Comparison of ENCODE assay signal across 8 cellular contexts in the genomic region with DNA sequence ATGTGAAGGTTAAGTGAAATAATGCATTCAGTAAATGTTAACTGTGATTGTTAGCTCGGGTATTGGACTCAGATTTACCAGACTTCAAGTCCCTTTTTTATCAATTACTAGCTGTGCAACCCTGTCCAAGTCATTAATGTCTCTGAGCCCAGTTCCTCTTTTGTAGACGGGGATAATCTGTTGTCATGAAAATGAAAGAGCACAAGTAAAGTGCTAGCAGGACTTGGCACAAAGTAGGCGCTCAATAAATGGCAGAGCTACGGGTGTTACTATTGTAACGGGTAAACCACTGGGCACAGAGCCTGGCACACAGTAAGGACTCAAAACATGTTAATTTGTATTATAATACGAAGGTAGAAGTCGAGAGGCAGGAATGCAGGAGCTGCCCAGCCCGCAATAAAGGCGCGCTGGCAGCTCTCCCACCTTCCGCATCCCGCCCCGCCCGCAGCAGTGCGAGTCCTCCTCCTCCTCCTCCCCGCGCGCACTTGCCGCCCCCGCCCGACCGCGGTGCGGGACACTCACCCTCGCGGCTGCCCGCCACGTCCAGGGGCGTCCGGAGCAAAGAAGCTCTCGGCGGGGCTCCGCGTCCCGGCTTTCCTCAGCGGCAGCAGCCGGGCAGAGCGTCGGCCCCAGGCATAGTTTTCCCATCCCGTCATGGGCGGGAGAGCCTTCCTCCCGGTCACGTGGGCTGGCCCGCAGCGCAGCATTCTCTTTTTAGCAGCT. TPM values are rescaled to one million over a fixed set of nuclear protein-coding genes. Genes with fewer than 3 reads are reported as not detected.
DNase-seq lines count a peak whose midpoint lies in the region; ATAC-seq and TF ChIP-seq lines count a peak whose summit lies in the region.

A gene with protein sequence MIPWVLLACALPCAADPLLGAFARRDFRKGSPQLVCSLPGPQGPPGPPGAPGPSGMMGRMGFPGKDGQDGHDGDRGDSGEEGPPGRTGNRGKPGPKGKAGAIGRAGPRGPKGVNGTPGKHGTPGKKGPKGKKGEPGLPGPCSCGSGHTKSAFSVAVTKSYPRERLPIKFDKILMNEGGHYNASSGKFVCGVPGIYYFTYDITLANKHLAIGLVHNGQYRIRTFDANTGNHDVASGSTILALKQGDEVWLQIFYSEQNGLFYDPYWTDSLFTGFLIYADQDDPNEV (minus strand): TSS at position 637 of the 723 bp plus-strand sequence. CDS start 15,615 bp downstream, outside the sequence.

- H3F3A ChIP-seq in SU-DHL-6 (ENCODE audit: insufficient read depth): no peaks in the 10 kb centered on the region

- no peak within 1 kb of the TSS for H3K4me3 ChIP-seq in CD4-positive, alpha-beta memory T cell (ENCODE audit: low read length in 2 of 2)
- peak within 1 kb of the TSS; percentile 45 for H3K4me3 ChIP-seq in H7 (ENCODE audit: insufficient read depth, low read depth, low read length)
- no peak within 1 kb of the TSS for H3K4me3 ChIP-seq in SU-DHL-6 (ENCODE audit: insufficient read depth, low read length, poor library complexity, severe bottlenecking)
- H3K4me3 ChIP-seq in endocrine pancreas (ENCODE audit: control insufficient read depth, insufficient read depth, low read length): peak within 1 kb of the TSS; percentile 34

- peak within 1 kb of the TSS; percentile 8 for H3K4me2 ChIP-seq in SU-DHL-6 (ENCODE audit: low read depth, low read length, poor library complexity, severe bottlenecking)

- H3K4me1 Mint-ChIP-seq in CD4-positive, alpha-beta memory T cell: peaks cover 11 to 16% (median 15%) of the 10 kb centered on the region in 4 donors
- H3K4me1 Mint-ChIP-seq in memory B cell: peaks cover 14% of the 10 kb centered on the region

- H3K9me2 ChIP-seq in SU-DHL-6 (replicated peaks; ENCODE audit: insufficient read depth, low read length): no peaks in the 10 kb centered on the region

- H2AFZ ChIP-seq in SU-DHL-6 (ENCODE audit: low read depth, low read length, severe bottlenecking): no peak within 1 kb of the TSS

- DNase-seq in CD4-positive, alpha-beta memory T cell: no peak
- DNase-seq in H7 (peak; percentile 85), memory B cell (ENCODE audit: low spot score in 2 of 2) (no peak), superior temporal gyrus (ENCODE audit: extremely low spot score) (peak; percentile 62), SHP77 (lab: John Stamatoyannopoulos, UW) (no peak)
- DNase-seq in activated CD8-positive, alpha-beta memory T cell treated with anti-CD3 and anti-CD28 coated beads, Interleukin-2, amount 50 U/mL, for 4 hours: no peak

- H3K27me3 ChIP-seq in CD4-positive, alpha-beta memory T cell (ENCODE audit: insufficient read depth, low read length): peaks cover 17% of the 10 kb centered on the region
- H3K27me3 ChIP-seq in H7 (ENCODE audit: control insufficient read depth, insufficient read depth, low read length) (peaks cover 24% of the 10 kb centered on the region), SU-DHL-6 (ENCODE audit: low read length) (no peaks in the 10 kb centered on the region), endocrine pancreas (ENCODE audit: control insufficient read depth, insufficient read depth, low read length) (peaks cover 3% of the 10 kb centered on the region)

- no peaks in the 10 kb centered on the region for H3K36me3 ChIP-seq in CD4-positive, alpha-beta memory T cell (ENCODE audit: insufficient read depth, low read length)
- no peaks in the 10 kb centered on the region for H3K36me3 ChIP-seq in H7 (replicated peaks; ENCODE audit: control insufficient read depth, insufficient read depth, low read length)
- no peaks in the 10 kb centered on the region for H3K36me3 ChIP-seq in SU-DHL-6 (ENCODE audit: low read length)
- H3K36me3 ChIP-seq in endocrine pancreas (ENCODE audit: control insufficient read depth, insufficient read depth, low read length): no peaks in the 10 kb centered on the region

- no peaks in the 10 kb centered on the region for H3K79me2 ChIP-seq in SU-DHL-6 (ENCODE audit: insufficient read depth, low read length)

- intact Hi-C loops in CD4-positive, alpha-beta memory T cell (cut with micrococcal nuclease): no loop called here

- no peaks in the 10 kb centered on the region for H4K20me1 ChIP-seq in SU-DHL-6 (ENCODE audit: low read depth, low read length)

- CTCF ChIA-PET in CD4-positive, alpha-beta memory T cell (lab: Charles Lee; ENCODE audit: partially characterized antibody): no interaction called here

- no peak within 1 kb of the TSS for H3K9ac ChIP-seq in SU-DHL-6 (ENCODE audit: low read length)
- no peak within 1 kb of the TSS for H3K9ac ChIP-seq in endocrine pancreas (ENCODE audit: control insufficient read depth, insufficient read depth, low read length)

- no peaks in the 10 kb centered on the region for H3K36me3 Mint-ChIP-seq in CD4-positive, alpha-beta memory T cell
- H3K36me3 Mint-ChIP-seq in memory B cell: no peaks in the 10 kb centered on the region

- no peaks in the 10 kb centered on the region for H3K9me3 Mint-ChIP-seq in CD4-positive, alpha-beta memory T cell
- H3K9me3 Mint-ChIP-seq in memory B cell: no peaks in the 10 kb centered on the region

- no peak for TF ChIP-seq CTCF in SU-DHL-6 (IDR thresholded peaks at IDR 0.05; ENCODE audit: insufficient read depth, low read length, poor library complexity, severe bottlenecking)

- no peak within 1 kb of the TSS for H3K27ac ChIP-seq in CD4-positive, alpha-beta memory T cell (ENCODE audit: low read depth, low read length)
- no peak within 1 kb of the TSS for H3K27ac ChIP-seq in SU-DHL-6 (ENCODE audit: low read depth, low read length)

- POLR2A ChIA-PET in CD4-positive, alpha-beta memory T cell (lab: Charles Lee; ENCODE audit: partially characterized antibody): no interaction called here

- ATAC-seq in memory B cell (ENCODE audit: low read depth): peak; percentile 56

- H3K4me3 Mint-ChIP-seq in CD4-positive, alpha-beta memory T cell: peak within 1 kb of the TSS; percentile 57 to 81 (median 67)
- H3K4me3 Mint-ChIP-seq in memory B cell: peak within 1 kb of the TSS; percentile 76

- no peaks in the 10 kb centered on the region for H3K9me3 ChIP-seq in CD4-positive, alpha-beta memory T cell (ENCODE audit: control insufficient read depth in 1 of 2, low read length in 2 of 2)
- H3K9me3 ChIP-seq in SU-DHL-6 (ENCODE audit: insufficient read depth, low read length) (no peaks in the 10 kb centered on the region), endocrine pancreas (ENCODE audit: control insufficient read depth, low read length) (no peaks in the 10 kb centered on the region)

- H3K27me3 Mint-ChIP-seq in CD4-positive, alpha-beta memory T cell: peaks cover 57 to 62% of the 10 kb centered on the region in 2 donors
- H3K27me3 Mint-ChIP-seq in memory B cell: peaks cover 34% of the 10 kb centered on the region

- no peak within 1 kb of the TSS for H3K27ac Mint-ChIP-seq in CD4-positive, alpha-beta memory T cell
- H3K27ac Mint-ChIP-seq in memory B cell: no peak within 1 kb of the TSS

- H3K4me1 ChIP-seq in CD4-positive, alpha-beta memory T cell (ENCODE audit: insufficient read depth, low read length): peaks cover 6% of the 10 kb centered on the region
- H3K4me1 ChIP-seq in endocrine pancreas (ENCODE audit: control insufficient read depth, insufficient read depth, low read length): no peaks in the 10 kb centered on the region

RNA-seq across cellular contexts. Expression of the gene that starts here (rescaled TPM):
- not detected for total RNA-seq in CD4-positive, alpha-beta memory T cell
- not detected for polyA plus RNA-seq in CD4-positive, alpha-beta memory T cell
- total RNA-seq in H7 (2014; rRNA removed; shearing (Covaris generic)): 0.04 TPM in 1 of 2 replicates, not detected in the other

Comparison
In these comparisons a context has a peak if more than half of its experiments do, and no peak if none do; other contexts are left out.
1. Peak in DNase-seq and H3K4me3 ChIP-seq in H7; RNA of the gene not detected or under 1 TPM.